19 cellular contexts compared by ENCODE assay signal in genomic region chr12:121539908-121540307, GRCh38.
"Had no signal": no experiment of that assay in that cellular context is flagged by ENCODE, and none has a peak within 500 bp of the region (broad histone marks: within the 10 kb centered on the region; RNA-seq: fewer than 3 reads in every experiment).

No MANE protein-coding gene starts in this region.

- H3K27me3 ChIP-seq: breast epithelium, heart left ventricle, SJSA1, suprapubic skin had no signal

- H3K27ac Mint-ChIP-seq: activated T-cell treated with anti-CD3 and anti-CD28 coated beads, Interleukin-2, amount 50 U/mL, for 24 hours; dendritic cell treated with granulocyte-macrophage colony-stimulating factor and Interleukin-4, amounts not matched to agents 40 ng/mL and 50 ng/mL, for 4 days; mesothelial cell of epicardium; stimulated activated naive CD8-positive, alpha-beta T cell treated with anti-CD3 and anti-CD28 coated beads, Interleukin-15, Interleukin-2, amounts not matched to agents 100 ng/mL and 50 ng/mL, for 24 hours had no signal

- H3K4me3 ChIP-seq: breast epithelium, heart left ventricle, lung, SJSA1, smooth muscle cell, suprapubic skin had no signal

- H3K4me2 ChIP-seq: smooth muscle cell had no signal

- DNase-seq: activated gamma-delta T cell treated with Interleukin-2 at 50 U/mL for 16 hours; activated T-cell treated with anti-CD3 and anti-CD28 coated beads, Interleukin-2, amount 50 U/mL, for 24 hours; aorta; cerebellar nuclear complex; effector memory CD4-positive, alpha-beta T cell; foreskin melanocyte; heart left ventricle; left colon; nucleus accumbens; right cardiac atrium; trophoblast cell had no signal

- H3K4me3 Mint-ChIP-seq: activated T-cell treated with anti-CD3 and anti-CD28 coated beads, Interleukin-2, amount 50 U/mL, for 24 hours; dendritic cell treated with granulocyte-macrophage colony-stimulating factor and Interleukin-4, amounts not matched to agents 40 ng/mL and 50 ng/mL, for 4 days; mesothelial cell of epicardium; stimulated activated naive CD8-positive, alpha-beta T cell treated with anti-CD3 and anti-CD28 coated beads, Interleukin-15, Interleukin-2, amounts not matched to agents 100 ng/mL and 50 ng/mL, for 24 hours had no signal

- H3K36me3 ChIP-seq: breast epithelium, SJSA1 had no signal

- H3K27me3 Mint-ChIP-seq: activated T-cell treated with anti-CD3 and anti-CD28 coated beads, Interleukin-2, amount 50 U/mL, for 24 hours; dendritic cell treated with granulocyte-macrophage colony-stimulating factor and Interleukin-4, amounts not matched to agents 40 ng/mL and 50 ng/mL, for 4 days; stimulated activated naive CD8-positive, alpha-beta T cell treated with anti-CD3 and anti-CD28 coated beads, Interleukin-15, Interleukin-2, amounts not matched to agents 100 ng/mL and 50 ng/mL, for 24 hours had no signal

- H3K9me3 Mint-ChIP-seq: activated T-cell treated with anti-CD3 and anti-CD28 coated beads, Interleukin-2, amount 50 U/mL, for 24 hours; dendritic cell treated with granulocyte-macrophage colony-stimulating factor and Interleukin-4, amounts not matched to agents 40 ng/mL and 50 ng/mL, for 4 days; mesothelial cell of epicardium; stimulated activated naive CD8-positive, alpha-beta T cell treated with anti-CD3 and anti-CD28 coated beads, Interleukin-15, Interleukin-2, amounts not matched to agents 100 ng/mL and 50 ng/mL, for 24 hours had no signal

- H3K27ac ChIP-seq: breast epithelium, heart left ventricle, SJSA1, suprapubic skin had no signal

- ATAC-seq: heart left ventricle, left colon, right cardiac atrium had no signal

- H3K9me3 ChIP-seq: breast epithelium, heart left ventricle, SJSA1, suprapubic skin had no signal
